ENCODE assay signal across 31 cellular contexts in the genomic region with DNA sequence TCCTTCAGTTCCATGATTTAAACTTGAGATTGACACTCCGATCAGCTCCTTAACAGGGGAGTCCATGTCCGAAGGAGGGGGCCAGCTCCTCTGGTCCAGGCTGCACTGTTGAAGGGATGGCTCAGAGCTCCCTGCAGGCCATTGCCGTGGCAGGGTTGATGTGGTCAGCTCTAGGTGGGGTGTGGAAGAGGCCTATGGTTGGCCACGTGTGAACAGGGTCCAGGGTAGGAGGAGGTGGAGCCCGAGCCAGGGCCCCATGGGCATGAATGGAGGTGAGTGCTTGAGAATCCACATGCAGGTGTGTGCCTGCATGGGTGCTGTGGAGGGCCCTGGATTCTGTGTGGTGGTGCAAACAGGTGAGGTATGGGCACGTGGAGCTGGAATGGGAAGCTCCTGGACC. TPM values are rescaled to one million over a fixed set of nuclear protein-coding genes. Genes with fewer than 3 reads are reported as not detected.
A peak's percentile ranks its signal among the peaks of the same experiment; 100 is the strongest.
DNase-seq lines count a peak whose midpoint lies in the region; ATAC-seq and TF ChIP-seq lines count a peak whose summit lies in the region.
"Had no signal": no experiment of that assay in that cellular context is flagged by ENCODE, and none has a peak within 500 bp of the region (broad histone marks: within the 10 kb centered on the region; RNA-seq: fewer than 3 reads in every experiment).

No MANE protein-coding gene starts in this region.

- H3K4me1 Mint-ChIP-seq in GM23338: peaks cover 8% of the 10 kb centered on the region
- H3K4me1 Mint-ChIP-seq in endodermal cell: peaks cover 5% of the 10 kb centered on the region
- H3K4me1 Mint-ChIP-seq: activated B cell treated with CpG ODN at 0.5 μM for 24 hours had no signal

- DNase-seq in GM23338 (ENCODE audit: low spot score) (no peak), endodermal cell (peak; percentile 41), GF-D8 (lab: John Stamatoyannopoulos, UW) (no peak), SHP77 (lab: John Stamatoyannopoulos, UW) (no peak)
- DNase-seq: activated B cell treated with CpG ODN at 0.5 μM for 24 hours; activated CD4-positive, alpha-beta T cell treated with anti-CD3 and anti-CD28 coated beads, Interleukin-2, amount 50 U/mL, for 1 hour; activated naive CD4-positive, alpha-beta T cell treated with Interleukin-2 at 50 U/mL for 16 hours; activated T-cell treated with anti-CD3 and anti-CD28 coated beads, Interleukin-2, amount 50 U/mL, for 72 hours; CD4-positive, alpha-beta memory T cell; effector memory CD4-positive, alpha-beta T cell; erythroblast; foreskin keratinocyte; mesendoderm; naive B cell; NCI-H1694 treated with DMSO at 0.1 percent for 48 hours; NCI-H2171; NCI-H524; nucleus accumbens; SJCRH30; stimulated activated CD4-positive, alpha-beta T cell treated with anti-CD3 and anti-CD28 coated beads, Interleukin-4, amount 100 ng/mL, for 24 hours; testis had no signal

- peaks cover 49% of the 10 kb centered on the region for H3K27me3 ChIP-seq in GM23338 (ENCODE audit: insufficient read depth)
- H3K27me3 ChIP-seq in endodermal cell (ENCODE audit: control insufficient read depth, insufficient read depth, low read length, poor library complexity, severe bottlenecking): peaks cover 45% of the 10 kb centered on the region
- H3K27me3 ChIP-seq in muscle layer of colon (ENCODE audit: control insufficient read depth in 1 of 2, insufficient read depth in 2 of 2, low read length in 2 of 2): peaks cover 0 to 17% of the 10 kb centered on the region in 2 donors
- H3K27me3 ChIP-seq in skeletal muscle tissue (ENCODE audit: control insufficient read depth in 3 of 3, insufficient read depth in 3 of 3, low read length in 3 of 3): peaks cover 0 to 10% (median 8%) of the 10 kb centered on the region in 3 donors
- H3K27me3 ChIP-seq: SJCRH30, testis had no signal

- no peak for TF ChIP-seq CTCF in GM23338 (conservative IDR thresholded peaks at IDR 0.05; ENCODE audit: low read depth in 2 of 2)
- TF ChIP-seq CTCF in endodermal cell (conservative IDR thresholded peaks at IDR 0.05): no peak

- no peaks in the 10 kb centered on the region for H3K9me3 Mint-ChIP-seq in GM23338
- no peaks in the 10 kb centered on the region for H3K9me3 Mint-ChIP-seq in endodermal cell
- H3K9me3 Mint-ChIP-seq: activated B cell treated with CpG ODN at 0.5 μM for 24 hours; activated T-cell treated with anti-CD3 and anti-CD28 coated beads, Interleukin-2, amount 50 U/mL, for 72 hours; CD4-positive, alpha-beta memory T cell; stimulated activated effector memory CD8-positive, alpha-beta T cell treated with anti-CD3 and anti-CD28 coated beads, Interleukin-12 subunit alpha, Interleukin-12 subunit beta, amount 100 ng/mL, for 72 hours had no signal

- H3K4me2 ChIP-seq in GM23338: 0 out of 2 replicates have a peak overlapping the region, but pooled peaks have one; percentile 90

- H3K9me2 ChIP-seq in GM23338 (ENCODE audit: insufficient read depth): no peaks in the 10 kb centered on the region

- H3K27ac Mint-ChIP-seq in GM23338: no peak overlapping the region
- no peak overlapping the region for H3K27ac Mint-ChIP-seq in endodermal cell
- H3K27ac Mint-ChIP-seq: activated B cell treated with CpG ODN at 0.5 μM for 24 hours; activated T-cell treated with anti-CD3 and anti-CD28 coated beads, Interleukin-2, amount 50 U/mL, for 72 hours; brain; naive B cell; stimulated activated effector memory CD8-positive, alpha-beta T cell treated with anti-CD3 and anti-CD28 coated beads, Interleukin-12 subunit alpha, Interleukin-12 subunit beta, amount 100 ng/mL, for 72 hours had no signal

- no peak for ATAC-seq in GM23338
- no peak for ATAC-seq in GM21423 (IDR thresholded peaks at IDR 0.05; ENCODE audit: unreplicated experiment)
- no peak for ATAC-seq in GM19351 (IDR thresholded peaks at IDR 0.05; ENCODE audit: unreplicated experiment)
- ATAC-seq: Panc1; stimulated activated effector memory CD8-positive, alpha-beta T cell treated with anti-CD3 and anti-CD28 coated beads, Interleukin-12 subunit alpha, Interleukin-12 subunit beta, amount 100 ng/mL, for 72 hours had no signal

- 90 to 100% methylated on average over 2 to 6 of the region's 6 CpGs for WGBS in endodermal cell (ENCODE audit: insufficient coverage in 1 of 2, insufficient read length in 1 of 2), 2 experiments

- peak overlapping the region; percentile 48; the same call in 2 of the 3 replicates for H3K4me3 Mint-ChIP-seq in GM23338
- peak overlapping the region; percentile 27 for H3K4me3 Mint-ChIP-seq in endodermal cell
- H3K4me3 Mint-ChIP-seq: activated B cell treated with CpG ODN at 0.5 μM for 24 hours; activated T-cell treated with anti-CD3 and anti-CD28 coated beads, Interleukin-2, amount 50 U/mL, for 72 hours; brain; stimulated activated effector memory CD8-positive, alpha-beta T cell treated with anti-CD3 and anti-CD28 coated beads, Interleukin-12 subunit alpha, Interleukin-12 subunit beta, amount 100 ng/mL, for 72 hours had no signal

- H3K27ac ChIP-seq in GM23338 (ENCODE audit: low read depth) (no peak overlapping the region), endodermal cell (ENCODE audit: low read depth, low read length) (no peak overlapping the region), muscle layer of colon (ENCODE audit: low read depth, low read length) (peak overlapping the region; percentile 97), skeletal muscle tissue (ENCODE audit: low read depth, low read length) (peak overlapping the region; percentile 96)
- H3K27ac ChIP-seq: foreskin keratinocyte, hepatocyte, SJCRH30, testis had no signal

- H3K36me3 ChIP-seq in GM23338 (ENCODE audit: insufficient read depth): no peaks in the 10 kb centered on the region
- H3K36me3 ChIP-seq in endodermal cell (ENCODE audit: control insufficient read depth, insufficient read depth, low read length): no peaks in the 10 kb centered on the region
- no peaks in the 10 kb centered on the region for H3K36me3 ChIP-seq in muscle layer of colon (ENCODE audit: insufficient read depth, low read length)
- H3K36me3 ChIP-seq in skeletal muscle tissue (ENCODE audit: control insufficient read depth in 3 of 3, insufficient read depth in 3 of 3, low read length in 3 of 3): peaks cover 0 to 5% (median 5%) of the 10 kb centered on the region in 3 donors
- H3K36me3 ChIP-seq: SJCRH30 had no signal

- H4K20me1 ChIP-seq in GM23338 (replicated peaks; ENCODE audit: insufficient read depth): no peaks in the 10 kb centered on the region

- H3F3A ChIP-seq in GM23338 (replicated peaks; ENCODE audit: low read depth): no peaks in the 10 kb centered on the region

- H3K4me3 ChIP-seq in GM23338 (no peak overlapping the region), endodermal cell (ENCODE audit: low read length) (no peak overlapping the region), muscle layer of colon (ENCODE audit: low read depth in 1 of 2, low read length in 2 of 2) (peak overlapping the region in 1 of 2 donors; percentile 25), skeletal muscle tissue (ENCODE audit: low read length in 3 of 3) (peak overlapping the region; percentile 81 to 86 (median 84))
- H3K4me3 ChIP-seq: hepatocyte, SJCRH30 had no signal

- H3K4me1 ChIP-seq in GM23338 (ENCODE audit: insufficient read depth) (no peaks in the 10 kb centered on the region; the same call in 1 of the 2 replicates), endodermal cell (ENCODE audit: control insufficient read depth, insufficient read depth, low read length) (peaks cover 4% of the 10 kb centered on the region), muscle layer of colon (ENCODE audit: insufficient read depth, low read length) (peaks cover 54% of the 10 kb centered on the region), skeletal muscle tissue (ENCODE audit: control insufficient read depth in 3 of 3, insufficient read depth in 3 of 3, low read length in 3 of 3) (peaks cover 62 to 78% (median 63%) of the 10 kb centered on the region in 3 donors)

- peak overlapping the region; percentile 43; the same call in 1 of the 2 replicates for H2AFZ ChIP-seq in GM23338

- H3K36me3 Mint-ChIP-seq in GM23338 (ENCODE audit: low read depth): no peaks in the 10 kb centered on the region; the same call in 2 of the 3 replicates
- no peaks in the 10 kb centered on the region for H3K36me3 Mint-ChIP-seq in endodermal cell (ENCODE audit: low read depth)
- H3K36me3 Mint-ChIP-seq: brain; CD4-positive, alpha-beta memory T cell; stimulated activated effector memory CD8-positive, alpha-beta T cell treated with anti-CD3 and anti-CD28 coated beads, Interleukin-12 subunit alpha, Interleukin-12 subunit beta, amount 100 ng/mL, for 72 hours had no signal

- H3K9ac ChIP-seq in endodermal cell (ENCODE audit: extremely low read depth, low read length, poor library complexity, severe bottlenecking) (no peak overlapping the region), muscle layer of colon (ENCODE audit: low read length) (peak overlapping the region; percentile 42), skeletal muscle tissue (ENCODE audit: low read depth in 1 of 3, low read length in 3 of 3) (peak overlapping the region; percentile 92 to 94 (median 94))

- peaks cover 15% of the 10 kb centered on the region for H3K27me3 Mint-ChIP-seq in GM23338 (ENCODE audit: insufficient read depth, low read depth, poor library complexity)
- peaks cover 24% of the 10 kb centered on the region for H3K27me3 Mint-ChIP-seq in endodermal cell (ENCODE audit: insufficient read depth)

- H3K9me3 ChIP-seq in endodermal cell (ENCODE audit: control insufficient read depth, low read length) (no peaks in the 10 kb centered on the region), muscle layer of colon (ENCODE audit: low read length) (no peaks in the 10 kb centered on the region), skeletal muscle tissue (ENCODE audit: control insufficient read depth in 3 of 3, low read length in 3 of 3) (no peaks in the 10 kb centered on the region)
- H3K9me3 ChIP-seq: SJCRH30, testis had no signal

- H3K79me2 ChIP-seq in GM23338 (replicated peaks; ENCODE audit: insufficient read depth): no peaks in the 10 kb centered on the region
- H3K79me2 ChIP-seq: hepatocyte had no signal

RNA-seq across cellular contexts. Expression of a gene that starts 1.1 kb away (rescaled TPM):
- total RNA-seq in GM23338 (2014; rRNA removed; shearing (Covaris generic)): 32.4 and 32.6 TPM in 2 replicates
- polyA plus RNA-seq in GM23338 (2016; fragmentation: Nextera tagmentation; extraction: Ambion mirVana): 12.6 and 12.9 TPM in 2 replicates
- total RNA-seq in endodermal cell: 10 to 100 TPM; 23.1 to 29.8 TPM
- polyA plus RNA-seq in endodermal cell (2013, experiment 1 of 2): 42.6 TPM
- 38.8 TPM for polyA plus RNA-seq in endodermal cell (2013, experiment 2 of 2)
- total RNA-seq in skeletal muscle tissue: 95.5 TPM
- polyA plus RNA-seq: IgD-negative memory B cell had no signal

RNA-seq across cellular contexts. Expression of a gene that starts 17.5 kb away (rescaled TPM):
- 2.0 and 6.1 TPM in 2 replicates for total RNA-seq in GM23338 (2014; rRNA removed; shearing (Covaris generic))
- polyA plus RNA-seq in GM23338 (2016; fragmentation: Nextera tagmentation; extraction: Ambion mirVana): 1.0 and 1.3 TPM in 2 replicates
- 1 to 10 TPM; 1.1 to 3.5 TPM for total RNA-seq in endodermal cell
- polyA plus RNA-seq in endodermal cell (2013, experiment 1 of 2): 0.96 TPM
- 0.99 TPM for polyA plus RNA-seq in endodermal cell (2013, experiment 2 of 2)
- 3,588 TPM for total RNA-seq in skeletal muscle tissue
- total RNA-seq: A673; activated B cell treated with CpG ODN at 0.5 μM for 24 hours; CD4-positive, alpha-beta memory T cell; foreskin keratinocyte had no signal
- polyA plus RNA-seq: CD4-positive, alpha-beta memory T cell; IgD-negative memory B cell had no signal

RNA-seq across cellular contexts. Expression of a gene that starts 48.0 kb away (rescaled TPM):
- 58.8 and 67.9 TPM in 2 replicates for total RNA-seq in GM23338 (2014; rRNA removed; shearing (Covaris generic))
- 44.9 and 49.2 TPM in 2 replicates for polyA plus RNA-seq in GM23338 (2016; fragmentation: Nextera tagmentation; extraction: Ambion mirVana)
- 10 to 100 TPM; 54.6 to 76.1 TPM for total RNA-seq in endodermal cell
- 48.9 TPM for polyA plus RNA-seq in endodermal cell (2013, experiment 1 of 2)
- 41.6 TPM for polyA plus RNA-seq in endodermal cell (2013, experiment 2 of 2)
- total RNA-seq in skeletal muscle tissue: 25.1 TPM

Comparison
In these comparisons a context has a peak if more than half of its experiments do, and no peak if none do; other contexts are left out.
1. H3K27ac ChIP-seq: peak in muscle layer of colon (single experiment) and skeletal muscle tissue (single experiment); none in GM23338 (single experiment) and endodermal cell (single experiment).
2. H3K4me3 ChIP-seq: peak in skeletal muscle tissue (3 of 3); none in GM23338 (single experiment) and endodermal cell (single experiment).
3. RNA of a gene that starts 17.5 kb away (total RNA-seq): 3,588 TPM in skeletal muscle tissue (single experiment); 1.1 to 3.5 TPM in endodermal cell and 2.0 to 6.1 TPM in GM23338; every median in the first group is over 100 times any median in the second.